In the genomic region with DNA sequence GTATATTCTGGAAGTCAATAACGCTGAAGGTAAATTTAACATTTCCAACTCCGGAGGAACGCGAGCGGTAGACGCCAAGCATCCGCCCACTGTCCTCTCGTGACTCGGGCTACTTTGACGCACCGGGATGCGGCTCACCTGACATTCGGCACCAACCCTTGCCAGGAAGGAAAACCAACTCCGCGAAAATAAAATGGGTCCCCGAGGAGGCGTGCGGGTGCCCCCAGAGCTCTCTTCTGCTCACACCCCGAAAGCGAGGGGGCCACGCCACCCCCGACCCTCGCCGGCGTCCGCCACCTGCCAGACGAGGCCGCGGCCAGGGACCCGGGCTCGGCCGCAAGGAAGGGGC, we compare ENCODE assay signal across 8 cellular contexts. TPM values are rescaled to one million over a fixed set of nuclear protein-coding genes. Genes with fewer than 3 reads are reported as not detected.
A peak's percentile ranks its signal among the peaks of the same experiment; 100 is the strongest.
DNase-seq lines count a peak whose midpoint lies in the region; ATAC-seq and TF ChIP-seq lines count a peak whose summit lies in the region.

No MANE protein-coding gene starts in this region.

- H3K4me3 ChIP-seq in dorsolateral prefrontal cortex = peak overlapping the region; percentile 64 to 100 (median 95)
- H3K4me3 ChIP-seq in mesenchymal stem cell (ENCODE audit: insufficient read depth in 1 of 2, low read depth in 1 of 2, low read length in 2 of 2) = peak overlapping the region; percentile 92 to 100

- H3K18ac ChIP-seq in mesenchymal stem cell (ENCODE audit: low read depth in 1 of 2, low read length in 2 of 2) = peak overlapping the region; percentile 96 to 100

- ATAC-seq in HG03521 (IDR thresholded peaks at IDR 0.05; ENCODE audit: unreplicated experiment) (peak; percentile 11), activated B cell treated with CpG ODN at 0.5 μM for 24 hours (ENCODE audit: low read depth) (no peak)

- peak overlapping the region; percentile 50 for H4K91ac ChIP-seq in mesenchymal stem cell (ENCODE audit: low read length)

- H3K4me1 Mint-ChIP-seq in activated B cell treated with CpG ODN at 0.5 μM for 24 hours = peaks cover 50% of the 10 kb centered on the region

- CTCF ChIA-PET in activated B cell treated with CpG ODN at 0.5 μM for 24 hours (lab: Charles Lee) = interaction anchor here (1.2 kb wide), 1 partner anchor 22 kb away, joined by 3 read pairs; no protein-coding TSS in a partner anchor

- peak overlapping the region; percentile 91 for H3K4me3 Mint-ChIP-seq in activated B cell treated with CpG ODN at 0.5 μM for 24 hours

- H3K9me3 Mint-ChIP-seq in activated B cell treated with CpG ODN at 0.5 μM for 24 hours = peaks cover 5% of the 10 kb centered on the region

- H2BK5ac ChIP-seq in mesenchymal stem cell (ENCODE audit: low read depth, low read length, poor library complexity, severe bottlenecking) = no peak overlapping the region

- no peak overlapping the region for H2AK5ac ChIP-seq in mesenchymal stem cell (ENCODE audit: low read length, severe bottlenecking)

- intact Hi-C loops in activated B cell treated with CpG ODN at 0.5 μM for 24 hours (cut with micrococcal nuclease) (loop anchor here (1.0 to 10.0 kb wide), 8 partner anchors 16 to 915 kb away; a partner anchor contains a TSS), dorsolateral prefrontal cortex (cut with DNase I) (loop anchor here in 1 of 2 donors (10.0 kb wide), 1 partner anchor 435 kb away; a partner anchor contains a TSS)

- H3K27ac Mint-ChIP-seq in activated B cell treated with CpG ODN at 0.5 μM for 24 hours = peak overlapping the region; percentile 86

- WGBS in mesenchymal stem cell = under 1% methylated on average over 31 of the region's 32 CpGs

- TF ChIP-seq CTCF in activated B cell treated with CpG ODN at 0.5 μM for 24 hours (IDR thresholded peaks at IDR 0.05) (no peak), dorsolateral prefrontal cortex (IDR thresholded peaks at IDR 0.05 in 54 of 56, conservative IDR thresholded peaks at IDR 0.05 in 2 of 56; ENCODE audit: low read depth in 1 of 56, partially characterized antibody in 56 of 56) (no peak), GM20000 (IDR thresholded peaks at IDR 0.05; ENCODE audit: extremely low read depth, missing control alignments) (no peak)

- DNase-seq in NCI-H82 (lab: John Stamatoyannopoulos, UW) = peak; percentile 42
- no peak for DNase-seq in NCI-H82 treated with DMSO at 0.1 percent for 48 hours (lab: John Stamatoyannopoulos, UW; ENCODE audit: unreplicated experiment)
- DNase-seq in activated B cell treated with CpG ODN at 0.5 μM for 24 hours = no peak
- DNase-seq in dorsolateral prefrontal cortex = peak in 7 of 10 donors; percentile 36 to 59 (median 48)
- peak; percentile 26 for DNase-seq in mesenchymal stem cell
- DNase-seq in stimulated activated CD8-positive, alpha-beta memory T cell treated with anti-CD3 and anti-CD28 coated beads, Interleukin-15, amount 100 ng/mL, for 24 hours (ENCODE audit: low read depth) = peak; percentile 9
- no peak for DNase-seq in GM20000 (ENCODE audit: low spot score)

- peak overlapping the region; percentile 51 to 93 for H3K4ac ChIP-seq in mesenchymal stem cell (ENCODE audit: low read depth in 1 of 2, low read length in 2 of 2)

- H3K27me3 Mint-ChIP-seq in activated B cell treated with CpG ODN at 0.5 μM for 24 hours = no peaks in the 10 kb centered on the region

- H4K8ac ChIP-seq in mesenchymal stem cell (ENCODE audit: low read length) = peak overlapping the region; percentile 100

- peak overlapping the region; percentile 61 for H2BK120ac ChIP-seq in mesenchymal stem cell (ENCODE audit: low read depth, low read length)

- no peaks in the 10 kb centered on the region for H3K9me3 ChIP-seq in mesenchymal stem cell (ENCODE audit: control insufficient read depth, low read length)

- H2BK12ac ChIP-seq in mesenchymal stem cell (ENCODE audit: low read length in 2 of 2) = peak overlapping the region in 1 of 2 experiments; percentile 95

- peaks cover 8% of the 10 kb centered on the region for H3K4me1 ChIP-seq in mesenchymal stem cell (ENCODE audit: control insufficient read depth, insufficient read depth, low read depth, low read length)

- peak overlapping the region; percentile 64 to 98 (median 93) for H3K27ac ChIP-seq in dorsolateral prefrontal cortex
- H3K27ac ChIP-seq in mesenchymal stem cell (ENCODE audit: low read length, poor library complexity, severe bottlenecking) = no peak overlapping the region

- POLR2A ChIA-PET in activated B cell treated with CpG ODN at 0.5 μM for 24 hours (lab: Charles Lee) = interaction anchor here (0.5 to 4.9 kb wide), 9 partner anchors 9 to 432 kb away, joined by 3 to 95 read pairs (median 13); a partner anchor contains a TSS

- H3K27me3 ChIP-seq in dorsolateral prefrontal cortex (no peaks in the 10 kb centered on the region), mesenchymal stem cell (ENCODE audit: control insufficient read depth in 1 of 2, insufficient read depth in 1 of 2, low read length in 2 of 2) (no peaks in the 10 kb centered on the region)

- peak overlapping the region; percentile 93 for H3K9ac ChIP-seq in mesenchymal stem cell (ENCODE audit: low read length)

- peak overlapping the region; percentile 100 for H2AFZ ChIP-seq in mesenchymal stem cell (ENCODE audit: low read depth, low read length)

- peak overlapping the region; percentile 100 for H3K4me2 ChIP-seq in mesenchymal stem cell (ENCODE audit: low read length, poor library complexity, severe bottlenecking)

- no peaks in the 10 kb centered on the region for H3K36me3 ChIP-seq in mesenchymal stem cell (ENCODE audit: control insufficient read depth in 1 of 2, insufficient read depth in 2 of 2, low read depth in 1 of 2, low read length in 2 of 2)

- peak overlapping the region; percentile 67 for H2BK15ac ChIP-seq in mesenchymal stem cell (ENCODE audit: low read depth, poor library complexity, severe bottlenecking)

- peak overlapping the region; percentile 89 to 90 for H3K23ac ChIP-seq in mesenchymal stem cell (ENCODE audit: low read length in 2 of 2)

- H3K14ac ChIP-seq in mesenchymal stem cell (ENCODE audit: low read length in 2 of 2) = peak overlapping the region in 1 of 2 experiments; percentile 99

- H3K79me1 ChIP-seq in mesenchymal stem cell (replicated peaks; ENCODE audit: low read length, poor library complexity, severe bottlenecking) = peaks cover 8% of the 10 kb centered on the region

- peaks cover 22% of the 10 kb centered on the region for H3K36me3 Mint-ChIP-seq in activated B cell treated with CpG ODN at 0.5 μM for 24 hours (ENCODE audit: low read depth)

RNA-seq across cellular contexts. Expression of a gene that starts 0.7 kb away (rescaled TPM):
- total RNA-seq in activated B cell treated with CpG ODN at 0.5 μM for 24 hours = 147 and 156 TPM in 2 replicates
- total RNA-seq in dorsolateral prefrontal cortex = 10 to 100 TPM; 46.9 to 77.8 (median 58.7) TPM
- 16.9 TPM for polyA plus RNA-seq in mesenchymal stem cell (2013, experiment 1 of 2)
- polyA plus RNA-seq in mesenchymal stem cell (2013, experiment 2 of 2) = 16.9 TPM

Comparison
In these comparisons a context has a peak if more than half of its experiments do, and no peak if none do; other contexts are left out.
1. DNase-seq: peak in NCI-H82 (single experiment), dorsolateral prefrontal cortex (7 of 10), mesenchymal stem cell (single experiment) and stimulated activated CD8-positive, alpha-beta memory T cell treated with anti-CD3 and anti-CD28 coated beads, Interleukin-15, amount 100 ng/mL, for 24 hours (single experiment); none in NCI-H82 treated with DMSO at 0.1 percent for 48 hours (single experiment), activated B cell treated with CpG ODN at 0.5 μM for 24 hours (single experiment) and GM20000 (single experiment).